In the genomic region with DNA sequence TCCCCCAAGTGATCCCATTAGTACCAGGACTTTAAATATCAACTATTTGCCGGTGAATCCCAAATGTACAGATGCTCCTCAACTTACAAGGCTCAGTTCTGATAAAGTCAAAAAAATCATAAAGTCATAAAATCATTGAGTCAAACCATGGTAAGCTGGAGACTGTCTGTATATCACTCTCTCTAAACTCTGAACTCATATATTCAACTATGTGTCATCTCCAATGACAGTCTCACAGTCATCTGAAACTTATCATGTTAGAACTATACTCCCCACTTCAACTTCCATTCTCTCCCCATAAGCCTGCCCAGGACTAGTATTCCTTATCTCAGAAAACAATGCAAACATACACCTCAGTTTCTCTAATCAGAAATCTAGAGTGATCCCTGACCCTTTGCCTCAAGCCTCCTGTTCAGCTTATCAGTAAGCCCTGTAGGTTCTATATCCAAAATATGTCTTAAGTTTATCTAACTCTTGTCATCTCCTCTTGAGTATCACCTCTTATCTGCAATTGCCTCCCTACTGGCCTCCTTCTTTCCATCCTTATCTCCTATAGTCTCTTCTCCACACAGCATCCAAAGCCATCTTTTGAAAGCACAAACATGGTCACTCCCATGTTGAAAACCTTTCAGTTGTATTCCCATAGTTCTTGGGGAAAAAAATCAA, we compare ENCODE assay signal across 26 cellular contexts.
"Had no signal": no experiment of that assay in that cellular context is flagged by ENCODE, and none has a peak within 500 bp of the region (broad histone marks: within the 10 kb centered on the region; RNA-seq: fewer than 3 reads in every experiment).

No MANE protein-coding gene starts in this region.

- FAIRE-seq: colon, frontal cortex had no signal

- H3K4me3 ChIP-seq: adrenal gland, ascending aorta, dorsolateral prefrontal cortex, esophagus muscularis mucosa, right lobe of liver, skin epidermis, transverse colon, uterus had no signal

- H3K27ac ChIP-seq: adrenal gland, ascending aorta, dorsolateral prefrontal cortex, esophagus muscularis mucosa, right lobe of liver, skin epidermis, transverse colon, uterus had no signal

- H3K4me3 Mint-ChIP-seq: activated CD4-positive, alpha-beta T cell treated with anti-CD3 and anti-CD28 coated beads, Interleukin-2, amount 10 ng/mL, durations not matched to agents 7 days and 5 days; activated CD8-positive, alpha-beta memory T cell treated with anti-CD3 and anti-CD28 coated beads, Interleukin-2, amount 10 ng/mL, durations not matched to agents 7 days and 5 days; activated CD8-positive, alpha-beta T cell treated with anti-CD3 and anti-CD28 coated beads for 36 hours; activated naive CD8-positive, alpha-beta T cell; activated T-helper 1 cell treated with anti-CD3 and anti-CD28 coated beads, Interleukin-12 subunit alpha, Interleukin-12 subunit beta, Interleukin-2, Interleukin-4 antibody, amounts not matched to agents 30 ng/mL and 10 ng/mL and 1 ng/mL, durations not matched to agents 14 hours and 24 hours and 36 hours; central memory CD8-positive, alpha-beta T cell; memory B cell; stimulated activated memory B cell treated with anti-CD40 and anti-IgM and Interleukin-4, amounts not matched to agents 10 μg/mL and 1 μg/mL and 100 μg/mL, for 72 hours had no signal

- ATAC-seq: activated CD8-positive, alpha-beta memory T cell treated with anti-CD3 and anti-CD28 coated beads, Interleukin-2, amount 10 ng/mL, durations not matched to agents 7 days and 5 days; activated CD8-positive, alpha-beta T cell treated with anti-CD3 and anti-CD28 coated beads for 36 hours; left cardiac atrium; right lobe of liver; stimulated activated memory B cell treated with anti-CD40 and anti-IgM and Interleukin-4, amounts not matched to agents 10 μg/mL and 1 μg/mL and 100 μg/mL, for 72 hours had no signal

- H3K9me3 Mint-ChIP-seq: activated CD8-positive, alpha-beta T cell treated with anti-CD3 and anti-CD28 coated beads for 36 hours; activated T-helper 1 cell treated with anti-CD3 and anti-CD28 coated beads, Interleukin-12 subunit alpha, Interleukin-12 subunit beta, Interleukin-2, Interleukin-4 antibody, amounts not matched to agents 30 ng/mL and 10 ng/mL and 1 ng/mL, durations not matched to agents 14 hours and 24 hours and 36 hours; central memory CD8-positive, alpha-beta T cell; memory B cell had no signal

- H3K36me3 ChIP-seq: adrenal gland, ascending aorta, esophagus muscularis mucosa, right lobe of liver, transverse colon, uterus had no signal

- H3K4me1 ChIP-seq: right lobe of liver, uterus had no signal

- H3K27ac Mint-ChIP-seq: activated CD4-positive, alpha-beta T cell treated with anti-CD3 and anti-CD28 coated beads, Interleukin-2, amount 10 ng/mL, durations not matched to agents 7 days and 5 days; activated CD8-positive, alpha-beta memory T cell treated with anti-CD3 and anti-CD28 coated beads, Interleukin-2, amount 10 ng/mL, durations not matched to agents 7 days and 5 days; activated CD8-positive, alpha-beta T cell treated with anti-CD3 and anti-CD28 coated beads for 36 hours; activated naive CD8-positive, alpha-beta T cell; activated T-helper 1 cell treated with anti-CD3 and anti-CD28 coated beads, Interleukin-12 subunit alpha, Interleukin-12 subunit beta, Interleukin-2, Interleukin-4 antibody, amounts not matched to agents 30 ng/mL and 10 ng/mL and 1 ng/mL, durations not matched to agents 14 hours and 24 hours and 36 hours; memory B cell; stimulated activated memory B cell treated with anti-CD40 and anti-IgM and Interleukin-4, amounts not matched to agents 10 μg/mL and 1 μg/mL and 100 μg/mL, for 72 hours had no signal

- H3K27me3 ChIP-seq: adrenal gland, ascending aorta, dorsolateral prefrontal cortex, esophagus muscularis mucosa, right lobe of liver, transverse colon, uterus had no signal

- H3K4me1 Mint-ChIP-seq: activated CD4-positive, alpha-beta T cell treated with anti-CD3 and anti-CD28 coated beads, Interleukin-2, amount 10 ng/mL, durations not matched to agents 7 days and 5 days; activated CD8-positive, alpha-beta memory T cell treated with anti-CD3 and anti-CD28 coated beads, Interleukin-2, amount 10 ng/mL, durations not matched to agents 7 days and 5 days had no signal

- DNase-seq: activated CD4-positive, alpha-beta T cell treated with anti-CD3 and anti-CD28 coated beads, Interleukin-2, amount 10 ng/mL, durations not matched to agents 7 days and 5 days; activated CD8-positive, alpha-beta memory T cell treated with anti-CD3 and anti-CD28 coated beads, Interleukin-2, amount 10 ng/mL, durations not matched to agents 7 days and 5 days; activated CD8-positive, alpha-beta T cell treated with anti-CD3 and anti-CD28 coated beads for 36 hours; activated gamma-delta T cell treated with Interleukin-2 at 50 U/mL for 16 hours; adrenal gland; dorsolateral prefrontal cortex; glutamatergic neuron; hippocampal formation; left cardiac atrium; occipital lobe; right lobe of liver; stimulated activated CD4-positive, alpha-beta T cell treated with anti-CD3 and anti-CD28 coated beads, Interleukin-2, amount 100 ng/mL, for 24 hours; T-helper 1 cell; T-helper 9 cell; transverse colon; uterus had no signal

- H3K9me3 ChIP-seq: adrenal gland, ascending aorta, esophagus muscularis mucosa, right lobe of liver, transverse colon, uterus had no signal

- H3K27me3 Mint-ChIP-seq: activated CD4-positive, alpha-beta T cell treated with anti-CD3 and anti-CD28 coated beads, Interleukin-2, amount 10 ng/mL, durations not matched to agents 7 days and 5 days; activated CD8-positive, alpha-beta memory T cell treated with anti-CD3 and anti-CD28 coated beads, Interleukin-2, amount 10 ng/mL, durations not matched to agents 7 days and 5 days; activated CD8-positive, alpha-beta T cell treated with anti-CD3 and anti-CD28 coated beads for 36 hours; activated naive CD8-positive, alpha-beta T cell; central memory CD8-positive, alpha-beta T cell; memory B cell; stimulated activated memory B cell treated with anti-CD40 and anti-IgM and Interleukin-4, amounts not matched to agents 10 μg/mL and 1 μg/mL and 100 μg/mL, for 72 hours had no signal
